ENCODE assay signal across 10 cellular contexts in the genomic region with DNA sequence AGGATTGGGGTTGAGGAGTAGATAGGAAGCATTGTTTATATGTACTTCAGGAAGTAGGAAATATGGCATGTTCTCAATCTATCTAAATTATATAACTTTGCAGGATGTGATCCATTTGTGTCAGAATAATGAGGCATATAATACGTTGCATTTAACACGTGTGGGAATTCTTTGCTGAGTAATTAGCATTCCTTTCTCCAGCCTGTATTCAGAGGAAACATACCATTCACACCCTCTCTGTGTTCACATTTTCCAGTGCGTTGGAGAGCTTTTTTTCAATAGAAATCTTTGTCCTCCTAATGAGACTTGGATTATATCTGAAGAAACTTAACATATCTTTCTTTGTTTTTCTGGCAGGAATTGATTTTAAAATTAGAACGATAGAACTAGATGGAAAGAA. TPM values are rescaled to one million over a fixed set of nuclear protein-coding genes. Genes with fewer than 3 reads are reported as not detected.
A peak's percentile ranks its signal among the peaks of the same experiment; 100 is the strongest.
DNase-seq lines count a peak whose midpoint lies in the region; ATAC-seq and TF ChIP-seq lines count a peak whose summit lies in the region.
"Had no signal": no experiment of that assay in that cellular context is flagged by ENCODE, and none has a peak within 500 bp of the region (broad histone marks: within the 10 kb centered on the region; RNA-seq: fewer than 3 reads in every experiment).

No MANE protein-coding gene starts in this region.

- H3K4me3 ChIP-seq in left lung, result no peak overlapping the region
- H3K4me3 ChIP-seq in stomach, result no peak overlapping the region
- H3K4me3 ChIP-seq: A549 had no signal

- TF ChIP-seq POLR2A in stomach (IDR thresholded peaks at IDR 0.05), result no peak

- no peak overlapping the region for H3K4me3 Mint-ChIP-seq in activated CD4-positive, alpha-beta T cell treated with anti-CD3 and anti-CD28 coated beads, Interleukin-2, amount 10 ng/mL, durations not matched to agents 24 days and 14 days
- H3K4me3 Mint-ChIP-seq in MCF 10A (ENCODE audit: unreplicated experiment), result no peak overlapping the region

- no peak for TF ChIP-seq EP300 in stomach (IDR thresholded peaks at IDR 0.05)

- POLR2A ChIA-PET in MCF 10A (lab: Yijun Ruan, JAX), result interaction anchor here (0.8 to 3.3 kb wide), 10 partner anchors 10 to 638 kb away, joined by 3 to 17 read pairs (median 5); partner anchors contain the start of genes APH1B and RPS27L

- CTCF ChIA-PET in MCF 10A (lab: Yijun Ruan, JAX), result no interaction called here

- intact Hi-C loops in activated CD4-positive, alpha-beta T cell treated with anti-CD3 and anti-CD28 coated beads, Interleukin-2, amount 10 ng/mL, durations not matched to agents 24 days and 14 days (cut with micrococcal nuclease), result no loop called here
- intact Hi-C loops in MCF 10A (cut with micrococcal nuclease), result no loop called here
- intact Hi-C loops in left lung (cut with DNase I), result no loop called here
- intact Hi-C loops in stomach (cut with DNase I; ENCODE audit: low total_unique reads), result no loop called here

- H3K36me3 ChIP-seq in left lung (peaks cover 0 to 29% of the 10 kb centered on the region in 2 donors), stomach (peaks cover 0 to 20% (median 8%) of the 10 kb centered on the region in 4 donors)

- H3K27ac ChIP-seq in left lung (peak overlapping the region; percentile 45 to 54), stomach (peak overlapping the region in 4 of 5 donors; percentile 30 to 63 (median 46))
- H3K27ac ChIP-seq: A549 had no signal

- H3K36me3 Mint-ChIP-seq in activated CD4-positive, alpha-beta T cell treated with anti-CD3 and anti-CD28 coated beads, Interleukin-2, amount 10 ng/mL, durations not matched to agents 24 days and 14 days (ENCODE audit: low read depth), result peaks cover 69% of the 10 kb centered on the region
- peaks cover 10% of the 10 kb centered on the region for H3K36me3 Mint-ChIP-seq in MCF 10A (ENCODE audit: insufficient read depth, unreplicated experiment)

- no peak for TF ChIP-seq CTCF in MCF 10A (IDR thresholded peaks at IDR 0.05; ENCODE audit: unreplicated experiment)
- TF ChIP-seq CTCF in left lung (IDR thresholded peaks at IDR 0.05), result no peak
- TF ChIP-seq CTCF in stomach (IDR thresholded peaks at IDR 0.05), result no peak

- WGBS in stomach, 5 donors, result 18 to 29% (median 21%) methylated on average over 4 of the region's 4 CpGs

- peak; percentile 60 for ATAC-seq in left lung
- ATAC-seq in HG03460 (IDR thresholded peaks at IDR 0.05; ENCODE audit: unreplicated experiment), result no peak
- ATAC-seq: A549, PC-3 had no signal

- DNase-seq in activated CD4-positive, alpha-beta T cell treated with anti-CD3 and anti-CD28 coated beads, Interleukin-2, amount 10 ng/mL, durations not matched to agents 24 days and 14 days, result no peak
- DNase-seq in activated CD4-positive, alpha-beta T cell treated with anti-CD3 and anti-CD28 coated beads, Interleukin-2, amount 50 U/mL, for 48 hours, result no peak
- DNase-seq in MCF 10A (ENCODE audit: unreplicated experiment) (peak; percentile 21), left lung (no peak), stomach (no peak), SKM-1 treated with dmso at 0.1 percent for 144 hours (lab: John Stamatoyannopoulos, UW; ENCODE audit: unreplicated experiment) (no peak), HT-29 (ENCODE audit: low spot score) (no peak)
- DNase-seq: PC-3 had no signal

- BruUV-seq in MCF 10A (replicated peaks; lab: Mats Ljungman, UMichigan), result no TSS peak

- H3K9me3 ChIP-seq in left lung (no peaks in the 10 kb centered on the region), stomach (no peaks in the 10 kb centered on the region)

- H3K4me1 ChIP-seq in left lung (peaks cover 19 to 62% of the 10 kb centered on the region in 2 donors), stomach (peaks cover 12 to 63% (median 29%) of the 10 kb centered on the region in 4 donors)

- H3K4me1 Mint-ChIP-seq in activated CD4-positive, alpha-beta T cell treated with anti-CD3 and anti-CD28 coated beads, Interleukin-2, amount 10 ng/mL, durations not matched to agents 24 days and 14 days, result peaks cover 40% of the 10 kb centered on the region
- H3K4me1 Mint-ChIP-seq in MCF 10A (ENCODE audit: insufficient read depth, unreplicated experiment), result peaks cover 28% of the 10 kb centered on the region

- peak overlapping the region; percentile 57 for H3K27ac Mint-ChIP-seq in activated CD4-positive, alpha-beta T cell treated with anti-CD3 and anti-CD28 coated beads, Interleukin-2, amount 10 ng/mL, durations not matched to agents 24 days and 14 days
- peak overlapping the region; percentile 69 for H3K27ac Mint-ChIP-seq in MCF 10A (ENCODE audit: low read depth, unreplicated experiment)

- no peaks in the 10 kb centered on the region for H3K9me3 Mint-ChIP-seq in activated CD4-positive, alpha-beta T cell treated with anti-CD3 and anti-CD28 coated beads, Interleukin-2, amount 10 ng/mL, durations not matched to agents 24 days and 14 days
- H3K9me3 Mint-ChIP-seq in MCF 10A (ENCODE audit: unreplicated experiment), result no peaks in the 10 kb centered on the region

- no peaks in the 10 kb centered on the region for H3K27me3 Mint-ChIP-seq in activated CD4-positive, alpha-beta T cell treated with anti-CD3 and anti-CD28 coated beads, Interleukin-2, amount 10 ng/mL, durations not matched to agents 24 days and 14 days
- H3K27me3 Mint-ChIP-seq in MCF 10A (ENCODE audit: insufficient read depth, unreplicated experiment), result no peaks in the 10 kb centered on the region

- H3K27me3 ChIP-seq in left lung (no peaks in the 10 kb centered on the region), stomach (no peaks in the 10 kb centered on the region)

RNA-seq across cellular contexts. Expression of gene APH1B, which starts 33.0 kb away (rescaled TPM):
- total RNA-seq in activated CD4-positive, alpha-beta T cell treated with anti-CD3 and anti-CD28 coated beads, Interleukin-2, amount 10 ng/mL, durations not matched to agents 24 days and 14 days, result 3.7 and 3.8 TPM in 2 replicates
- total RNA-seq in MCF 10A (2022), result 5.2 and 8.2 TPM in 2 replicates
- total RNA-seq in left lung, result 10 to 100 TPM; 24.0 to 32.2 TPM
- total RNA-seq in stomach, result 10 to 100 TPM in 1 of 5 donors, 1 to 10 TPM in 3, under 1 TPM in 1; 0.45 to 23.5 (median 7.6) TPM
- 1 to 10 TPM in 2 of 3 donors, under 1 TPM in 1; 0.92 to 3.8 (median 2.7) TPM for polyA plus RNA-seq in stomach
- 1.5 and 1.7 TPM in 2 replicates for total RNA-seq in HT-29 (2014; rRNA removed; shearing (Covaris generic))

RNA-seq across cellular contexts. Expression of gene RAB8B, which starts 55.0 kb away (rescaled TPM):
- total RNA-seq in activated CD4-positive, alpha-beta T cell treated with anti-CD3 and anti-CD28 coated beads, Interleukin-2, amount 10 ng/mL, durations not matched to agents 24 days and 14 days, result 186 and 187 TPM in 2 replicates
- total RNA-seq in MCF 10A (2022) (11.7 and 15.6 TPM in 2 replicates), left lung (10 to 100 TPM; 45.1 to 60.2 TPM), stomach (100 to 1,000 TPM in 1 of 5 donors, 10 to 100 TPM in 3, 1 to 10 TPM in 1; 2.0 to 103 (median 23.2) TPM)
- polyA plus RNA-seq in stomach, result 10 to 100 TPM in 2 of 3 donors, 1 to 10 TPM in 1; 4.5 to 13.6 (median 13.4) TPM
- total RNA-seq in HT-29 (2014; rRNA removed; shearing (Covaris generic)), result 1.6 and 3.4 TPM in 2 replicates
